In genomic region chr1:202919615-202920014, GRCh38 we compare ENCODE assay signal across 31 cellular contexts.
"Had no signal": no experiment of that assay in that cellular context is flagged by ENCODE, and none has a peak within 500 bp of the region (broad histone marks: within the 10 kb centered on the region; RNA-seq: fewer than 3 reads in every experiment).

No MANE protein-coding gene starts in this region.

- H3K4me1 ChIP-seq: breast epithelium, colonic mucosa had no signal

- H3K27me3 ChIP-seq: ascending aorta, breast epithelium, cardiac muscle cell, colonic mucosa, esophagus squamous epithelium, gastroesophageal sphincter, heart right ventricle had no signal

- FAIRE-seq: endometrium, endothelial cell of umbilical vein had no signal

- H3K27ac Mint-ChIP-seq: activated CD4-positive, alpha-beta memory T cell treated with anti-CD3 and anti-CD28 coated beads, Interleukin-2, amount 10 ng/mL, durations not matched to agents 7 days and 5 days; activated CD4-positive, alpha-beta T cell treated with anti-CD3 and anti-CD28 coated beads, Interleukin-2, amount 10 ng/mL, durations not matched to agents 7 days and 5 days; activated naive CD4-positive, alpha-beta T cell treated with anti-CD3 and anti-CD28 coated beads, Interleukin-2, amount 10 ng/mL, durations not matched to agents 7 days and 5 days; activated naive CD4-positive, alpha-beta T cell treated with anti-CD3 and anti-CD28 coated beads, Interleukin-2, amount 50 U/mL, for 72 hours; activated naive CD8-positive, alpha-beta T cell treated with anti-CD3 and anti-CD28 coated beads, Interleukin-2, amount 10 ng/mL, durations not matched to agents 7 days and 5 days; activated T-cell treated with anti-CD3 and anti-CD28 coated beads, Interleukin-2, amount 50 U/mL, for 24 hours; activated T-cell treated with anti-CD3 and anti-CD28 coated beads, Interleukin-2, amount 50 U/mL, for 72 hours; brain; WTC11 had no signal

- DNase-seq: activated CD4-positive, alpha-beta memory T cell treated with anti-CD3 and anti-CD28 coated beads, Interleukin-2, amount 10 ng/mL, durations not matched to agents 7 days and 5 days; activated CD4-positive, alpha-beta T cell treated with anti-CD3 and anti-CD28 coated beads for 1 hour; activated CD4-positive, alpha-beta T cell treated with anti-CD3 and anti-CD28 coated beads for 4 hours; activated CD4-positive, alpha-beta T cell treated with anti-CD3 and anti-CD28 coated beads, Interleukin-2, amount 10 ng/mL, durations not matched to agents 7 days and 5 days; activated CD4-positive, alpha-beta T cell treated with anti-CD3 and anti-CD28 coated beads, Interleukin-2, amount 50 U/mL, for 4 hours; activated CD8-positive, alpha-beta memory T cell treated with anti-CD3 and anti-CD28 coated beads, Interleukin-2, amount 50 U/mL, for 48 hours; activated gamma-delta T cell; activated naive CD4-positive, alpha-beta T cell; activated naive CD4-positive, alpha-beta T cell treated with anti-CD3 and anti-CD28 coated beads, Interleukin-2, amount 10 ng/mL, durations not matched to agents 7 days and 5 days; activated naive CD8-positive, alpha-beta T cell treated with anti-CD3 and anti-CD28 coated beads, Interleukin-2, amount 10 ng/mL, durations not matched to agents 7 days and 5 days; activated T-cell treated with anti-CD3 and anti-CD28 coated beads for 4 hours; activated T-cell treated with anti-CD3 and anti-CD28 coated beads, Interleukin-2, amount 50 U/mL, for 24 hours; activated T-cell treated with anti-CD3 and anti-CD28 coated beads, Interleukin-2, amount 50 U/mL, for 72 hours; central memory CD4-positive, alpha-beta T cell; cerebellar nuclear complex; colonic mucosa; effector CD8-positive, alpha-beta T cell; esophagus squamous epithelium; foreskin melanocyte; heart right ventricle; T-helper 2 cell had no signal

- H3K27ac ChIP-seq: ascending aorta, breast epithelium, cardiac muscle cell, colonic mucosa, epithelial cell of prostate, esophagus squamous epithelium, gastroesophageal sphincter, heart right ventricle had no signal

- H3K4me3 Mint-ChIP-seq: activated CD4-positive, alpha-beta memory T cell treated with anti-CD3 and anti-CD28 coated beads, Interleukin-2, amount 10 ng/mL, durations not matched to agents 7 days and 5 days; activated CD4-positive, alpha-beta T cell treated with anti-CD3 and anti-CD28 coated beads, Interleukin-2, amount 10 ng/mL, durations not matched to agents 7 days and 5 days; activated naive CD4-positive, alpha-beta T cell treated with anti-CD3 and anti-CD28 coated beads, Interleukin-2, amount 10 ng/mL, durations not matched to agents 7 days and 5 days; activated naive CD8-positive, alpha-beta T cell treated with anti-CD3 and anti-CD28 coated beads, Interleukin-2, amount 10 ng/mL, durations not matched to agents 7 days and 5 days; activated T-cell treated with anti-CD3 and anti-CD28 coated beads, Interleukin-2, amount 50 U/mL, for 24 hours; activated T-cell treated with anti-CD3 and anti-CD28 coated beads, Interleukin-2, amount 50 U/mL, for 72 hours; brain; WTC11 had no signal

- H3K9me3 ChIP-seq: ascending aorta, breast epithelium, colonic mucosa, esophagus squamous epithelium, gastroesophageal sphincter, heart right ventricle had no signal

- H3K9me3 Mint-ChIP-seq: activated CD4-positive, alpha-beta memory T cell treated with anti-CD3 and anti-CD28 coated beads, Interleukin-2, amount 10 ng/mL, durations not matched to agents 7 days and 5 days; activated CD4-positive, alpha-beta T cell treated with anti-CD3 and anti-CD28 coated beads, Interleukin-2, amount 10 ng/mL, durations not matched to agents 7 days and 5 days; activated naive CD4-positive, alpha-beta T cell treated with anti-CD3 and anti-CD28 coated beads, Interleukin-2, amount 10 ng/mL, durations not matched to agents 7 days and 5 days; activated naive CD4-positive, alpha-beta T cell treated with anti-CD3 and anti-CD28 coated beads, Interleukin-2, amount 50 U/mL, for 72 hours; activated naive CD8-positive, alpha-beta T cell treated with anti-CD3 and anti-CD28 coated beads, Interleukin-2, amount 10 ng/mL, durations not matched to agents 7 days and 5 days; activated T-cell treated with anti-CD3 and anti-CD28 coated beads, Interleukin-2, amount 50 U/mL, for 24 hours; activated T-cell treated with anti-CD3 and anti-CD28 coated beads, Interleukin-2, amount 50 U/mL, for 72 hours; brain; WTC11 had no signal

- ATAC-seq: activated naive CD4-positive, alpha-beta T cell treated with anti-CD3 and anti-CD28 coated beads, Interleukin-2, amount 50 U/mL, for 72 hours; activated T-cell treated with anti-CD3 and anti-CD28 coated beads, Interleukin-2, amount 50 U/mL, for 72 hours; gastroesophageal sphincter; heart right ventricle; WTC11 had no signal

- H3K27me3 Mint-ChIP-seq: activated CD4-positive, alpha-beta memory T cell treated with anti-CD3 and anti-CD28 coated beads, Interleukin-2, amount 10 ng/mL, durations not matched to agents 7 days and 5 days; activated CD4-positive, alpha-beta T cell treated with anti-CD3 and anti-CD28 coated beads, Interleukin-2, amount 10 ng/mL, durations not matched to agents 7 days and 5 days; activated naive CD4-positive, alpha-beta T cell treated with anti-CD3 and anti-CD28 coated beads, Interleukin-2, amount 10 ng/mL, durations not matched to agents 7 days and 5 days; activated naive CD8-positive, alpha-beta T cell treated with anti-CD3 and anti-CD28 coated beads, Interleukin-2, amount 10 ng/mL, durations not matched to agents 7 days and 5 days; activated T-cell treated with anti-CD3 and anti-CD28 coated beads, Interleukin-2, amount 50 U/mL, for 24 hours had no signal

- H3K4me3 ChIP-seq: ascending aorta, breast epithelium, cardiac muscle cell, colonic mucosa, esophagus squamous epithelium, gastroesophageal sphincter, heart right ventricle had no signal

- H3K4me1 Mint-ChIP-seq: WTC11 had no signal
